11 cellular contexts compared by ENCODE assay signal in genomic region chrX:7108995-7109634, GRCh38. TPM values are rescaled to one million over a fixed set of nuclear protein-coding genes. Genes with fewer than 3 reads are reported as not detected.
DNase-seq lines count a peak whose midpoint lies in the region; ATAC-seq, FAIRE-seq and TF ChIP-seq lines count a peak whose summit lies in the region.
"Had no signal": no experiment of that assay in that cellular context is flagged by ENCODE, and none has a peak within 500 bp of the region (broad histone marks: within the 10 kb centered on the region; RNA-seq: fewer than 3 reads in every experiment).

No MANE protein-coding gene starts in this region.

- no peak overlapping the region for H2AFZ ChIP-seq in hepatocyte

- H3K27ac ChIP-seq in hepatocyte: peak overlapping the region; percentile 65
- H3K27ac ChIP-seq: body of pancreas had no signal

- no peaks in the 10 kb centered on the region for H4K20me1 ChIP-seq in hepatocyte (ENCODE audit: insufficient read depth, poor library complexity, severe bottlenecking)

- no peaks in the 10 kb centered on the region for H3K4me1 ChIP-seq in hepatocyte (ENCODE audit: insufficient read depth)
- peaks cover 25% of the 10 kb centered on the region for H3K4me1 ChIP-seq in skeletal muscle satellite cell (ENCODE audit: control insufficient read depth, insufficient read depth, low read length)
- H3K4me1 ChIP-seq: body of pancreas had no signal

- DNase-seq in GM12891 (ENCODE audit: insufficient read length, low spot score) (no peak), UCSD-AML1 (lab: John Stamatoyannopoulos, UW; ENCODE audit: unreplicated experiment) (peak; percentile 18), hepatocyte (ENCODE audit: low spot score) (no peak), foreskin fibroblast (no peak), GM13977 (ENCODE audit: low spot score) (no peak), AG08396 (ENCODE audit: low spot score) (no peak)
- DNase-seq: body of pancreas, NCI-H1105 treated with DMSO at 0.1 percent for 48 hours, T-helper 9 cell had no signal

- H3K27me3 ChIP-seq in hepatocyte (no peaks in the 10 kb centered on the region), skeletal muscle satellite cell (ENCODE audit: control insufficient read depth, insufficient read depth, low read length) (no peaks in the 10 kb centered on the region)
- H3K27me3 ChIP-seq: body of pancreas had no signal

- in situ Hi-C loops in GM13977 (cut with MboI; ENCODE audit: low pct_unique_long_range_greater_than_20kb, low sequenced_read_pairs, unreplicated experiment): loop anchor here (25.0 kb wide), 1 partner anchor 828 kb away; the partner anchor contains the start of gene PNPLA4

- no peak for ATAC-seq in HG02852 (IDR thresholded peaks at IDR 0.05; ENCODE audit: unreplicated experiment)
- ATAC-seq: body of pancreas had no signal

- no peaks in the 10 kb centered on the region for H3K79me2 ChIP-seq in hepatocyte

- H3K4me2 ChIP-seq in hepatocyte (peak overlapping the region; percentile 51), skeletal muscle satellite cell (ENCODE audit: low read length) (peak overlapping the region; percentile 73)

- H3K9me3 ChIP-seq in hepatocyte (ENCODE audit: low read depth) (no peaks in the 10 kb centered on the region), skeletal muscle satellite cell (replicated peaks; ENCODE audit: low read length) (no peaks in the 10 kb centered on the region)
- H3K9me3 ChIP-seq: body of pancreas had no signal

- H3K9me2 ChIP-seq in hepatocyte (replicated peaks; ENCODE audit: insufficient read depth): no peaks in the 10 kb centered on the region

- no peak for TF ChIP-seq POLR2A in GM12891 (IDR thresholded peaks at IDR 0.05; ENCODE audit: low read depth, low read length)

- peak; percentile 90 for FAIRE-seq in GM12891 (lab: Jason Lieb, UNC)

- 67% methylated on average over 12 of the region's 12 CpGs for WGBS in hepatocyte (ENCODE audit: low lambda C conversion rate, missing lambda C conversion rate)

- peak overlapping the region; percentile 41 for H3K9ac ChIP-seq in skeletal muscle satellite cell (ENCODE audit: low read depth, low read length)

- H3K4me3 ChIP-seq in hepatocyte: no peak overlapping the region
- H3K4me3 ChIP-seq in skeletal muscle satellite cell (ENCODE audit: low read length): peak overlapping the region; percentile 57
- H3K4me3 ChIP-seq in foreskin fibroblast (ENCODE audit: low read depth in 1 of 2, low read length in 2 of 2): no peak overlapping the region
- H3K4me3 ChIP-seq: body of pancreas had no signal

- H3K36me3 ChIP-seq in hepatocyte (replicated peaks; ENCODE audit: insufficient read depth, low read depth) (no peaks in the 10 kb centered on the region), skeletal muscle satellite cell (ENCODE audit: insufficient read depth, low read length) (no peaks in the 10 kb centered on the region)

- TF ChIP-seq CTCF in hepatocyte (IDR thresholded peaks at IDR 0.05; ENCODE audit: poor library complexity) (no peak), foreskin fibroblast (IDR thresholded peaks at IDR 0.05; ENCODE audit: low read depth, low read length) (no peak), GM13977 (IDR thresholded peaks at IDR 0.05; ENCODE audit: extremely low read depth, insufficient read depth, missing control alignments) (no peak)

TF ChIP-seq in GM12891, 5 proteins besides CTCF, POLR2A, EP300 and RAD21:
- TF ChIP-seq PAX5 (IDR thresholded peaks at IDR 0.05; ENCODE audit: insufficient read depth, low read length, severe bottlenecking): no peak
- TF ChIP-seq POU2F2 (IDR thresholded peaks at IDR 0.05; ENCODE audit: low read depth, low read length): no peak
- no peak for TF ChIP-seq POLR2AphosphoS5 (IDR thresholded peaks at IDR 0.05; ENCODE audit: low read depth, low read length)
- no peak for TF ChIP-seq TAF1 (IDR thresholded peaks at IDR 0.05; ENCODE audit: low read depth, low read length)
- no peak for TF ChIP-seq SPI1 (IDR thresholded peaks at IDR 0.05; ENCODE audit: low read depth, low read length)
TF ChIP-seq in GM12891: peak in this region for 0.

RNA-seq across cellular contexts. Expression of gene STS, which starts 38.4 kb away (rescaled TPM):
- 4.1 TPM for polyA plus RNA-seq in GM12891 (2012; ENCODE audit: low read depth, missing spikeins)
- 6.5 and 7.0 TPM in 2 replicates for total RNA-seq in hepatocyte
- polyA plus RNA-seq in hepatocyte: 3.7 and 4.4 TPM in 2 replicates
- total RNA-seq in skeletal muscle satellite cell (2012; rRNA removed): 6.1 and 7.0 TPM in 2 replicates

RNA-seq across cellular contexts. Expression of gene PUDP, which starts 38.8 kb away (rescaled TPM):
- 25.9 TPM for polyA plus RNA-seq in GM12891 (2012; ENCODE audit: low read depth, missing spikeins)
- total RNA-seq in hepatocyte: 22.6 and 23.2 TPM in 2 replicates
- 18.1 and 32.8 TPM in 2 replicates for polyA plus RNA-seq in hepatocyte
- total RNA-seq in skeletal muscle satellite cell (2012; rRNA removed): 6.1 and 15.0 TPM in 2 replicates
